15 cellular contexts compared by ENCODE assay signal in genomic region chr12:50626026-50626425, GRCh38.
DNase-seq lines count a peak whose midpoint lies in the region; ATAC-seq and TF ChIP-seq lines count a peak whose summit lies in the region.
"Had no signal": no experiment of that assay in that cellular context is flagged by ENCODE, and none has a peak within 500 bp of the region (broad histone marks: within the 10 kb centered on the region; RNA-seq: fewer than 3 reads in every experiment).

No MANE protein-coding gene starts in this region.

- peaks cover 40% of the 10 kb centered on the region for H3K36me3 Mint-ChIP-seq in activated T-cell treated with anti-CD3 and anti-CD28 coated beads, Interleukin-2, amount 50 U/mL, for 24 hours (ENCODE audit: low read depth)
- H3K36me3 Mint-ChIP-seq in WTC11: peaks cover 21% of the 10 kb centered on the region
- H3K36me3 Mint-ChIP-seq in naive thymus-derived CD8-positive, alpha-beta T cell: peaks cover 0 to 37% (median 20%) of the 10 kb centered on the region in 3 donors

- no peaks in the 10 kb centered on the region for H3K9me3 Mint-ChIP-seq in activated T-cell treated with anti-CD3 and anti-CD28 coated beads, Interleukin-2, amount 50 U/mL, for 24 hours
- H3K9me3 Mint-ChIP-seq in WTC11: no peaks in the 10 kb centered on the region
- H3K9me3 Mint-ChIP-seq in naive thymus-derived CD8-positive, alpha-beta T cell: no peaks in the 10 kb centered on the region
- H3K9me3 Mint-ChIP-seq: activated T-cell treated with anti-CD3 and anti-CD28 coated beads, Interleukin-2, amount 50 U/mL, for 4 hours had no signal

- no peak for DNase-seq in activated T-cell treated with anti-CD3 and anti-CD28 coated beads, Interleukin-2, amount 50 U/mL, for 24 hours
- DNase-seq in activated T-cell treated with anti-CD3 and anti-CD28 coated beads for 4 hours (no peak), NAMALWA (ENCODE audit: low spot score) (peak; percentile 37), WTC11 (ENCODE audit: low spot score) (no peak), NCI-H446 (lab: John Stamatoyannopoulos, UW) (no peak), posterior vena cava (ENCODE audit: low spot score) (no peak)
- no peak for DNase-seq in naive thymus-derived CD8-positive, alpha-beta T cell
- no peak for DNase-seq in activated effector memory CD4-positive, alpha-beta T cell treated with anti-CD3 and anti-CD28 coated beads, Interleukin-2, amount 50 U/mL, for 16 hours
- DNase-seq: activated CD4-positive, alpha-beta T cell treated with anti-CD3 and anti-CD28 coated beads for 1 hour; activated T-cell treated with anti-CD3 and anti-CD28 coated beads, Interleukin-2, amount 50 U/mL, for 4 hours; heart left ventricle; NCI-H1417; NCI-H524 treated with DMSO at 0.1 percent for 48 hours; stimulated activated CD4-positive, alpha-beta T cell treated with anti-CD3 and anti-CD28 coated beads, Interleukin-12 subunit alpha, Interleukin-12 subunit beta, amount 100 ng/mL, for 4 hours had no signal

- TF ChIP-seq CTCF in WTC11 (IDR thresholded peaks at IDR 0.05): no peak

- intact Hi-C loops in posterior vena cava (cut with DNase I): no loop called here

- H3K27me3 Mint-ChIP-seq in activated T-cell treated with anti-CD3 and anti-CD28 coated beads, Interleukin-2, amount 50 U/mL, for 24 hours: no peaks in the 10 kb centered on the region
- H3K27me3 Mint-ChIP-seq in WTC11 (ENCODE audit: low read depth): no peaks in the 10 kb centered on the region
- H3K27me3 Mint-ChIP-seq in naive thymus-derived CD8-positive, alpha-beta T cell: no peaks in the 10 kb centered on the region

- no peak overlapping the region for H3K4me3 Mint-ChIP-seq in activated T-cell treated with anti-CD3 and anti-CD28 coated beads, Interleukin-2, amount 50 U/mL, for 24 hours
- no peak overlapping the region for H3K4me3 Mint-ChIP-seq in WTC11
- H3K4me3 Mint-ChIP-seq in naive thymus-derived CD8-positive, alpha-beta T cell: peak overlapping the region in 1 of 10 donors; percentile 36
- H3K4me3 Mint-ChIP-seq: activated T-cell treated with anti-CD3 and anti-CD28 coated beads, Interleukin-2, amount 50 U/mL, for 4 hours had no signal

- ATAC-seq in WTC11: no peak
- ATAC-seq in naive thymus-derived CD8-positive, alpha-beta T cell: no peak
- ATAC-seq: activated T-cell treated with anti-CD3 and anti-CD28 coated beads, Interleukin-2, amount 50 U/mL, for 4 hours; left lobe of liver had no signal

- H3K4me1 Mint-ChIP-seq in activated T-cell treated with anti-CD3 and anti-CD28 coated beads, Interleukin-2, amount 50 U/mL, for 24 hours (ENCODE audit: low read depth): peaks cover 42% of the 10 kb centered on the region
- H3K4me1 Mint-ChIP-seq in WTC11: peaks cover 39% of the 10 kb centered on the region
- peaks cover 27 to 50% (median 44%) of the 10 kb centered on the region in 4 donors for H3K4me1 Mint-ChIP-seq in naive thymus-derived CD8-positive, alpha-beta T cell

- POLR2A ChIA-PET in WTC11 (lab: Charles Lee): no interaction called here
- POLR2A ChIA-PET in naive thymus-derived CD8-positive, alpha-beta T cell (lab: Charles Lee): no interaction called here

- H3K27ac Mint-ChIP-seq in activated T-cell treated with anti-CD3 and anti-CD28 coated beads, Interleukin-2, amount 50 U/mL, for 24 hours: peak overlapping the region; percentile 65
- peak overlapping the region; percentile 94 for H3K27ac Mint-ChIP-seq in WTC11
- peak overlapping the region in 6 of 10 donors; percentile 1 to 67 (median 24) for H3K27ac Mint-ChIP-seq in naive thymus-derived CD8-positive, alpha-beta T cell

- CTCF ChIA-PET in WTC11 (lab: Charles Lee): interaction anchor here (3.1 kb wide), 1 partner anchor 12 kb away, joined by 8 read pairs; no protein-coding TSS in a partner anchor

TF ChIP-seq in WTC11, 78 proteins besides CTCF, POLR2A, EP300 and RAD21:
- TF ChIP-seq FOXJ3 (CRISPR knock-in tag; IDR thresholded peaks at IDR 0.05; ENCODE audit: borderline replicate concordance) (no peak), ETV6 (CRISPR knock-in tag; IDR thresholded peaks at IDR 0.05) (peak; percentile 41; the same call in 1 of the 2 replicates)

Comparison
In these comparisons a context has a peak if more than half of its experiments do, and no peak if none do; other contexts are left out.
1. H3K27ac Mint-ChIP-seq: peak in every context shown above with its lines; median percentile 94 in WTC11; 65 in activated T-cell treated with anti-CD3 and anti-CD28 coated beads, Interleukin-2, amount 50 U/mL, for 24 hours; 24 in naive thymus-derived CD8-positive, alpha-beta T cell.